Comparison of ENCODE assay signal across 29 cellular contexts in genomic region chr3:111241960-111242359, GRCh38.
"Had no signal": no experiment of that assay in that cellular context is flagged by ENCODE, and none has a peak within 500 bp of the region (broad histone marks: within the 10 kb centered on the region; RNA-seq: fewer than 3 reads in every experiment).

No MANE protein-coding gene starts in this region.

- H3K4me1 Mint-ChIP-seq: naive B cell; nephron progenitor cell; stimulated activated naive B cell treated with anti-CD40 and anti-IgM and Interleukin-4, amounts not matched to agents 10 μg/mL and 1 μg/mL and 100 μg/mL, for 72 hours had no signal

- H3K9ac ChIP-seq: parathyroid adenoma had no signal

- H3K4me2 ChIP-seq: smooth muscle cell had no signal

- H2AFZ ChIP-seq: parathyroid adenoma had no signal

- H3K27me3 ChIP-seq: ovary, right lobe of liver, stomach, tibial artery, transverse colon, uterus had no signal

- H3K9me3 ChIP-seq: ovary, right lobe of liver, thoracic aorta, uterus had no signal

- H3K27ac ChIP-seq: ovary, parathyroid adenoma, psoas muscle, right lobe of liver, skin epidermis, stomach, thoracic aorta, tibial artery, transverse colon, uterus had no signal

- H3K4me3 Mint-ChIP-seq: naive B cell; naive thymus-derived CD8-positive, alpha-beta T cell; natural killer cell treated with Interleukin-12 subunit alpha and Interleukin-12 subunit beta and Interleukin-15 and Interleukin-18, amount 100 ng/mL, for 72 hours; nephron progenitor cell; neural crest cell; stimulated activated effector memory CD8-positive, alpha-beta T cell treated with anti-CD3 and anti-CD28 coated beads, Interleukin-12 subunit alpha, Interleukin-12 subunit beta, amount 100 ng/mL, for 72 hours; stimulated activated naive B cell treated with anti-CD40 and anti-IgM and Interleukin-4, amounts not matched to agents 10 μg/mL and 1 μg/mL and 100 μg/mL, for 72 hours; stimulated activated naive CD8-positive, alpha-beta T cell treated with anti-CD3 and anti-CD28 coated beads, Interleukin-15, Interleukin-2, amounts not matched to agents 100 ng/mL and 50 ng/mL, for 24 hours; type B pancreatic cell had no signal

- H3K36me3 ChIP-seq: ovary, right lobe of liver, stomach, thoracic aorta, tibial artery, transverse colon, uterus had no signal

- H3K4me3 ChIP-seq: ovary, psoas muscle, right lobe of liver, skin epidermis, smooth muscle cell, stomach, thoracic aorta, tibial artery, transverse colon, uterus had no signal

- H3K27me3 Mint-ChIP-seq: naive thymus-derived CD8-positive, alpha-beta T cell; natural killer cell treated with Interleukin-12 subunit alpha and Interleukin-12 subunit beta and Interleukin-15 and Interleukin-18, amount 100 ng/mL, for 72 hours; progenitor cell of endocrine pancreas; stimulated activated naive B cell treated with anti-CD40 and anti-IgM and Interleukin-4, amounts not matched to agents 10 μg/mL and 1 μg/mL and 100 μg/mL, for 72 hours; stimulated activated naive CD8-positive, alpha-beta T cell treated with anti-CD3 and anti-CD28 coated beads, Interleukin-15, Interleukin-2, amounts not matched to agents 100 ng/mL and 50 ng/mL, for 24 hours; type B pancreatic cell had no signal

- H3K36me3 Mint-ChIP-seq: stimulated activated effector memory CD8-positive, alpha-beta T cell treated with anti-CD3 and anti-CD28 coated beads, Interleukin-12 subunit alpha, Interleukin-12 subunit beta, amount 100 ng/mL, for 72 hours; type B pancreatic cell had no signal

- DNase-seq: naive B cell; naive thymus-derived CD8-positive, alpha-beta T cell; nephron progenitor cell; occipital lobe; ovary; posterior cingulate gyrus; psoas muscle; right cardiac atrium; right lobe of liver; stimulated activated CD4-positive, alpha-beta T cell treated with anti-CD3 and anti-CD28 coated beads, Interleukin-15, amount 100 ng/mL, for 24 hours; stimulated activated CD4-positive, alpha-beta T cell treated with anti-CD3 and anti-CD28 coated beads, Interleukin-2, amount 100 ng/mL, for 24 hours; stimulated activated CD4-positive, alpha-beta T cell treated with anti-CD3 and anti-CD28 coated beads, Interleukin-2, amount 100 ng/mL, for 48 hours; stimulated activated CD4-positive, alpha-beta T cell treated with anti-CD3 and anti-CD28 coated beads, Interleukin-4, amount 100 ng/mL, for 24 hours; stimulated activated naive B cell treated with anti-CD40 and anti-IgM and Interleukin-4, amounts not matched to agents 10 μg/mL and 1 μg/mL and 100 μg/mL, for 72 hours; stimulated activated naive CD4-positive, alpha-beta T cell treated with Interleukin-2 at 50 U/mL for 16 hours; stomach; tibial artery; transverse colon; uterus had no signal

- H3K9me3 Mint-ChIP-seq: type B pancreatic cell had no signal

- H3K4me1 ChIP-seq: parathyroid adenoma, psoas muscle, right lobe of liver, stomach, tibial artery, transverse colon, uterus had no signal

- ATAC-seq: naive thymus-derived CD8-positive, alpha-beta T cell; natural killer cell treated with Interleukin-12 subunit alpha and Interleukin-12 subunit beta and Interleukin-15 and Interleukin-18, amount 100 ng/mL, for 72 hours; psoas muscle; right cardiac atrium; right lobe of liver; stimulated activated effector memory CD8-positive, alpha-beta T cell treated with anti-CD3 and anti-CD28 coated beads, Interleukin-12 subunit alpha, Interleukin-12 subunit beta, amount 100 ng/mL, for 72 hours; stimulated activated naive B cell treated with anti-CD40 and anti-IgM and Interleukin-4, amounts not matched to agents 10 μg/mL and 1 μg/mL and 100 μg/mL, for 72 hours had no signal
